8 cellular contexts compared by ENCODE assay signal in the genomic region with DNA sequence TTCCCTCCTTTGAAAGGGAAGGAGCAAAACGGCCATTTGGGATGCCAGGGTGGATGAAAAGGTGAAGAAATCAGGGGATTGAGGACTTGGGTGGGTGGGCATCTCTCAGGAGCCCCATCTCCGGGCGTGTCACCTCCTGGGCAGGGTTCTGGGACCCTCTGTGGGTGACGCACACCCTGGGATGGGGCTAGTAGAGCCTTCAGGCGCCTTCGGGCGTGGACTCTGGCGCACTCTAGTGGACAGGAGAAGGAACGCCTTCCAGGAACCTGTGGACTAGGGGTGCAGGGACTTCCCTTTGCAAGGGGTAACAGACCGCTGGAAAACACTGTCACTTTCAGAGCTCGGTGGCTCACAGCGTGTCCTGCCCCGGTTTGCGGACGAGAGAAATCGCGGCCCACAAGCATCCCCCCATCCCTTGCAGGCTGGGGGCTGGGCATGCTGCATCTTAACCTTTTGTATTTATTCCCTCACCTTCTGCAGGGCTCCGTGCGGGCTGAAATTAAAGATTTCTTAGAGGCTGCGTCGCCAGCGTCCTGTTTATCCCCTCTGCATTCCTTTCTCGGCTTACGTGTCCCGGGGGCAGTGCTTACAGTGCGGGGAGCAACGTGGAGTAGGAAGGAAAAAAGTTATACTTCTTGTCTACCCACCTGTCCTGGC. TPM values are rescaled to one million over a fixed set of nuclear protein-coding genes. Genes with fewer than 3 reads are reported as not detected.
DNase-seq lines count a peak whose midpoint lies in the region; ATAC-seq, FAIRE-seq and TF ChIP-seq lines count a peak whose summit lies in the region.

No MANE protein-coding gene starts in this region.

- peak overlapping the region; percentile 59 for H3K27ac Mint-ChIP-seq in activated T-helper 1 cell treated with anti-CD3 and anti-CD28 coated beads, Interleukin-12 subunit alpha, Interleukin-12 subunit beta, Interleukin-2, Interleukin-4 antibody, amounts not matched to agents 30 ng/mL and 10 ng/mL and 1 ng/mL, durations not matched to agents 14 hours and 24 hours and 36 hours

- intact Hi-C loops in activated T-helper 1 cell treated with anti-CD3 and anti-CD28 coated beads, Interleukin-12 subunit alpha, Interleukin-12 subunit beta, Interleukin-2, Interleukin-4 antibody, amounts not matched to agents 30 ng/mL and 10 ng/mL and 1 ng/mL, durations not matched to agents 14 hours and 24 hours and 36 hours (cut with micrococcal nuclease) = loop anchor here (1.0 to 5.0 kb wide), 7 partner anchors 14 to 211 kb away; no protein-coding TSS in a partner anchor
- intact Hi-C loops in vagina (cut with DNase I) = loop anchor here (5.0 kb wide), 1 partner anchor 206 kb away; no protein-coding TSS in a partner anchor

- TF ChIP-seq CTCF in KMS-11 (conservative IDR thresholded peaks at IDR 0.05; ENCODE audit: low read depth, low read length) = peak; percentile 87
- peak; percentile 87 for TF ChIP-seq CTCF in foreskin keratinocyte (conservative IDR thresholded peaks at IDR 0.05)
- TF ChIP-seq CTCF in omental fat pad (IDR thresholded peaks at IDR 0.05) = peak in 2 of 3 donors; percentile 24 to 68
- peak; percentile 68 to 90 (median 84) for TF ChIP-seq CTCF in vagina (IDR thresholded peaks at IDR 0.05)

- H2AFZ ChIP-seq in KMS-11 (ENCODE audit: low read depth) = no peak overlapping the region

- no peak overlapping the region for H3K4me2 ChIP-seq in KMS-11

- H3K27me3 ChIP-seq in KMS-11 (ENCODE audit: insufficient read depth, low read depth) (peaks cover 46% of the 10 kb centered on the region), foreskin keratinocyte (no peaks in the 10 kb centered on the region), vagina (no peaks in the 10 kb centered on the region)

- H3K79me2 ChIP-seq in KMS-11 (ENCODE audit: insufficient read depth, low read depth) = no peaks in the 10 kb centered on the region

- no peaks in the 10 kb centered on the region for H3K27me3 Mint-ChIP-seq in activated T-helper 1 cell treated with anti-CD3 and anti-CD28 coated beads, Interleukin-12 subunit alpha, Interleukin-12 subunit beta, Interleukin-2, Interleukin-4 antibody, amounts not matched to agents 30 ng/mL and 10 ng/mL and 1 ng/mL, durations not matched to agents 14 hours and 24 hours and 36 hours (ENCODE audit: insufficient read depth)

- ATAC-seq in foreskin keratinocyte (peak; percentile 46), omental fat pad (ENCODE audit: low FRiP score) (peak; percentile 66), HG03571 (IDR thresholded peaks at IDR 0.05; ENCODE audit: unreplicated experiment) (no peak)

- no peak overlapping the region for H3K4me3 Mint-ChIP-seq in activated T-helper 1 cell treated with anti-CD3 and anti-CD28 coated beads, Interleukin-12 subunit alpha, Interleukin-12 subunit beta, Interleukin-2, Interleukin-4 antibody, amounts not matched to agents 30 ng/mL and 10 ng/mL and 1 ng/mL, durations not matched to agents 14 hours and 24 hours and 36 hours

- DNase-seq in Daoy (ENCODE audit: low read depth) (peak; percentile 77), RCC 7860 (ENCODE audit: low spot score) (peak; percentile 36), foreskin keratinocyte (no peak), omental fat pad (ENCODE audit: low spot score) (no peak), vagina (ENCODE audit: extremely low spot score in 2 of 2) (no peak)
- peak; percentile 61 for DNase-seq in activated T-helper 1 cell treated with anti-CD3 and anti-CD28 coated beads, Interleukin-12 subunit alpha, Interleukin-12 subunit beta, Interleukin-2, Interleukin-4 antibody, amounts not matched to agents 30 ng/mL and 10 ng/mL and 1 ng/mL, durations not matched to agents 14 hours and 24 hours and 36 hours (ENCODE audit: low spot score)

- TF ChIP-seq POLR2A in vagina (IDR thresholded peaks at IDR 0.05) = no peak

- peaks cover 64% of the 10 kb centered on the region for H3K36me3 Mint-ChIP-seq in activated T-helper 1 cell treated with anti-CD3 and anti-CD28 coated beads, Interleukin-12 subunit alpha, Interleukin-12 subunit beta, Interleukin-2, Interleukin-4 antibody, amounts not matched to agents 30 ng/mL and 10 ng/mL and 1 ng/mL, durations not matched to agents 14 hours and 24 hours and 36 hours (ENCODE audit: low read depth)

- peaks cover 8% of the 10 kb centered on the region for H3K9me3 Mint-ChIP-seq in activated T-helper 1 cell treated with anti-CD3 and anti-CD28 coated beads, Interleukin-12 subunit alpha, Interleukin-12 subunit beta, Interleukin-2, Interleukin-4 antibody, amounts not matched to agents 30 ng/mL and 10 ng/mL and 1 ng/mL, durations not matched to agents 14 hours and 24 hours and 36 hours

- no peak overlapping the region for H3K4me3 ChIP-seq in KMS-11 (IDR thresholded peaks at IDR 0.05; ENCODE audit: insufficient read depth, low read depth, low read length)
- H3K4me3 ChIP-seq in vagina = no peak overlapping the region

- H3K4me1 ChIP-seq in KMS-11 (ENCODE audit: low read depth, poor library complexity, severe bottlenecking) (no peaks in the 10 kb centered on the region), foreskin keratinocyte (peaks cover 9% of the 10 kb centered on the region), vagina (no peaks in the 10 kb centered on the region)

- no peaks in the 10 kb centered on the region for H3K36me3 ChIP-seq in KMS-11 (ENCODE audit: insufficient read depth)
- no peaks in the 10 kb centered on the region for H3K36me3 ChIP-seq in vagina

- no peak overlapping the region for H3K9ac ChIP-seq in KMS-11

- H4K20me1 ChIP-seq in KMS-11 (ENCODE audit: insufficient read depth) = no peaks in the 10 kb centered on the region

- H3K27ac ChIP-seq in KMS-11 (no peak overlapping the region), foreskin keratinocyte (no peak overlapping the region), vagina (no peak overlapping the region)

- peaks cover 51% of the 10 kb centered on the region for H3K4me1 Mint-ChIP-seq in activated T-helper 1 cell treated with anti-CD3 and anti-CD28 coated beads, Interleukin-12 subunit alpha, Interleukin-12 subunit beta, Interleukin-2, Interleukin-4 antibody, amounts not matched to agents 30 ng/mL and 10 ng/mL and 1 ng/mL, durations not matched to agents 14 hours and 24 hours and 36 hours (ENCODE audit: low read depth)

- H3K9me3 ChIP-seq in vagina = no peaks in the 10 kb centered on the region

- no peak for FAIRE-seq in RCC 7860 (lab: Jason Lieb, UNC)

RNA-seq across cellular contexts. Expression of gene S1PR4, which starts 15.2 kb away (rescaled TPM):
- total RNA-seq in Daoy (2014; rRNA removed; shearing (Covaris generic)) = not detected in 2 replicates
- total RNA-seq in activated T-helper 1 cell treated with anti-CD3 and anti-CD28 coated beads, Interleukin-12 subunit alpha, Interleukin-12 subunit beta, Interleukin-2, Interleukin-4 antibody, amounts not matched to agents 30 ng/mL and 10 ng/mL and 1 ng/mL, durations not matched to agents 14 hours and 24 hours and 36 hours = 44.3 and 45.3 TPM in 2 replicates
- total RNA-seq in foreskin keratinocyte (0.11 and 0.27 TPM in 2 replicates), omental fat pad (10 to 100 TPM in 1 of 4 donors, 1 to 10 TPM in 3; 1.1 to 35.3 (median 9.4) TPM), vagina (not detected)
- polyA plus RNA-seq in foreskin keratinocyte = 0.16 TPM in 1 of 2 replicates, not detected in the other

RNA-seq across cellular contexts. Expression of gene NCLN, which starts 22.4 kb away (rescaled TPM):
- total RNA-seq in Daoy (2014; rRNA removed; shearing (Covaris generic)) = 80.2 and 85.1 TPM in 2 replicates
- total RNA-seq in activated T-helper 1 cell treated with anti-CD3 and anti-CD28 coated beads, Interleukin-12 subunit alpha, Interleukin-12 subunit beta, Interleukin-2, Interleukin-4 antibody, amounts not matched to agents 30 ng/mL and 10 ng/mL and 1 ng/mL, durations not matched to agents 14 hours and 24 hours and 36 hours = 112 and 118 TPM in 2 replicates
- 97.8 and 100 TPM in 2 replicates for total RNA-seq in foreskin keratinocyte
- polyA plus RNA-seq in foreskin keratinocyte = 109 and 111 TPM in 2 replicates
- 10 to 100 TPM; 33.6 to 65.7 (median 41.1) TPM for total RNA-seq in omental fat pad
- 34.9 TPM for total RNA-seq in vagina

RNA-seq across cellular contexts. Expression of gene GNA15, which starts 27.5 kb away (rescaled TPM):
- total RNA-seq in Daoy (2014; rRNA removed; shearing (Covaris generic)) = 0.65 TPM in 1 of 2 replicates, not detected in the other
- total RNA-seq in activated T-helper 1 cell treated with anti-CD3 and anti-CD28 coated beads, Interleukin-12 subunit alpha, Interleukin-12 subunit beta, Interleukin-2, Interleukin-4 antibody, amounts not matched to agents 30 ng/mL and 10 ng/mL and 1 ng/mL, durations not matched to agents 14 hours and 24 hours and 36 hours = 103 and 109 TPM in 2 replicates
- total RNA-seq in foreskin keratinocyte (114 and 130 TPM in 2 replicates), omental fat pad (10 to 100 TPM; 10.2 to 33.7 (median 10.8) TPM), vagina (28.2 TPM)
- 109 and 126 TPM in 2 replicates for polyA plus RNA-seq in foreskin keratinocyte

Comparison
In these comparisons a context has a peak if more than half of its experiments do, and no peak if none do; other contexts are left out.
1. DNase-seq: peak in Daoy (single experiment), RCC 7860 (single experiment) and activated T-helper 1 cell treated with anti-CD3 and anti-CD28 coated beads, Interleukin-12 subunit alpha, Interleukin-12 subunit beta, Interleukin-2, Interleukin-4 antibody, amounts not matched to agents 30 ng/mL and 10 ng/mL and 1 ng/mL, durations not matched to agents 14 hours and 24 hours and 36 hours (single experiment); none in foreskin keratinocyte (0 of 2), omental fat pad (single experiment) and vagina (0 of 2).
2. Peak in every context shown above with its lines, with median percentiles within 50 percentile points of each other: CTCF ChIP-seq.